In genomic region chr21:43929217-43929971, GRCh38 we compare ENCODE assay signal across 1 cellular context.
TF ChIP-seq lines count a peak whose summit lies in the region.

No MANE protein-coding gene starts in this region.

TF ChIP-seq in SK-N-SH treated with all-trans-retinoic acid at 6 μM for 48 hours, 23 proteins besides CTCF, POLR2A, EP300 and RAD21 (continued from another document):
- TF ChIP-seq CSRNP3 (CRISPR knock-in tag; IDR thresholded peaks at IDR 0.05) (no peak), ZNF8 (CRISPR knock-in tag; IDR thresholded peaks at IDR 0.05) (no peak), ISL1 (CRISPR knock-in tag; IDR thresholded peaks at IDR 0.05) (no peak), BACH2 (CRISPR knock-in tag; IDR thresholded peaks at IDR 0.05; ENCODE audit: borderline replicate concordance) (no peak)
- TF ChIP-seq, protein P1, sequence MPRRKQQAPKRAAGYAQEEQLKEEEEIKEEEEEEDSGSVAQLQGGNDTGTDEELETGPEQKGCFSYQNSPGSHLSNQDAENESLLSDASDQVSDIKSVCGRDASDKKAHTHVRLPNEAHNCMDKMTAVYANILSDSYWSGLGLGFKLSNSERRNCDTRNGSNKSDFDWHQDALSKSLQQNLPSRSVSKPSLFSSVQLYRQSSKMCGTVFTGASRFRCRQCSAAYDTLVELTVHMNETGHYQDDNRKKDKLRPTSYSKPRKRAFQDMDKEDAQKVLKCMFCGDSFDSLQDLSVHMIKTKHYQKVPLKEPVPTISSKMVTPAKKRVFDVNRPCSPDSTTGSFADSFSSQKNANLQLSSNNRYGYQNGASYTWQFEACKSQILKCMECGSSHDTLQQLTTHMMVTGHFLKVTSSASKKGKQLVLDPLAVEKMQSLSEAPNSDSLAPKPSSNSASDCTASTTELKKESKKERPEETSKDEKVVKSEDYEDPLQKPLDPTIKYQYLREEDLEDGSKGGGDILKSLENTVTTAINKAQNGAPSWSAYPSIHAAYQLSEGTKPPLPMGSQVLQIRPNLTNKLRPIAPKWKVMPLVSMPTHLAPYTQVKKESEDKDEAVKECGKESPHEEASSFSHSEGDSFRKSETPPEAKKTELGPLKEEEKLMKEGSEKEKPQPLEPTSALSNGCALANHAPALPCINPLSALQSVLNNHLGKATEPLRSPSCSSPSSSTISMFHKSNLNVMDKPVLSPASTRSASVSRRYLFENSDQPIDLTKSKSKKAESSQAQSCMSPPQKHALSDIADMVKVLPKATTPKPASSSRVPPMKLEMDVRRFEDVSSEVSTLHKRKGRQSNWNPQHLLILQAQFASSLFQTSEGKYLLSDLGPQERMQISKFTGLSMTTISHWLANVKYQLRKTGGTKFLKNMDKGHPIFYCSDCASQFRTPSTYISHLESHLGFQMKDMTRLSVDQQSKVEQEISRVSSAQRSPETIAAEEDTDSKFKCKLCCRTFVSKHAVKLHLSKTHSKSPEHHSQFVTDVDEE (CRISPR knock-in tag; IDR thresholded peaks at IDR 0.05): no peak
- TF ChIP-seq, protein P2, sequence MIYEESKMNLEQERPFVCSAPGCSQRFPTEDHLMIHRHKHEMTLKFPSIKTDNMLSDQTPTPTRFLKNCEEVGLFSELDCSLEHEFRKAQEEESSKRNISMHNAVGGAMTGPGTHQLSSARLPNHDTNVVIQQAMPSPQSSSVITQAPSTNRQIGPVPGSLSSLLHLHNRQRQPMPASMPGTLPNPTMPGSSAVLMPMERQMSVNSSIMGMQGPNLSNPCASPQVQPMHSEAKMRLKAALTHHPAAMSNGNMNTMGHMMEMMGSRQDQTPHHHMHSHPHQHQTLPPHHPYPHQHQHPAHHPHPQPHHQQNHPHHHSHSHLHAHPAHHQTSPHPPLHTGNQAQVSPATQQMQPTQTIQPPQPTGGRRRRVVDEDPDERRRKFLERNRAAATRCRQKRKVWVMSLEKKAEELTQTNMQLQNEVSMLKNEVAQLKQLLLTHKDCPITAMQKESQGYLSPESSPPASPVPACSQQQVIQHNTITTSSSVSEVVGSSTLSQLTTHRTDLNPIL (CRISPR knock-in tag; IDR thresholded peaks at IDR 0.05; ENCODE audit: low read depth): no peak
